16 cellular contexts compared by ENCODE assay signal in the genomic region with DNA sequence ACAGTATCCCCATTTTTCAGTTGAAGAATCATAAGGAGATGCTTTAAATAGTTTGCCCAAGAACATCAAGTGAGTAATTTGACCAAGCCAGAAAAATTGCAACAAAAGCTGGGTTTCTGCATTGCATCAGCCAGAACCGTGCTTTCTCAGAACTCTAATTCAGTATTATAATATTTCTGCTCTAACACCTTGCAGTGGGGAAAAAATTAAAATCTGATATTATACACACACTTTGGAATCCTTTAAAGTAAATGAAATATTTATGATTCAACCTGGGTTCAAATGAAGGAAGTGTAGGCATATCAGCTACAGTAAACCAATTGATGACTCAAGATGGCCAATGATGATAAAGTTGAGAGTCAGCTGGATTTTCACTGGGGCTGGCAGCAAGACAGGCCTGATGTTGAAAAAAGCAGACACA.
DNase-seq lines count a peak whose midpoint lies in the region; FAIRE-seq and TF ChIP-seq lines count a peak whose summit lies in the region.
"Had no signal": no experiment of that assay in that cellular context is flagged by ENCODE, and none has a peak within 500 bp of the region (broad histone marks: within the 10 kb centered on the region; RNA-seq: fewer than 3 reads in every experiment).

No MANE protein-coding gene starts in this region.

- no peak overlapping the region for H3K4me3 ChIP-seq in astrocyte (ENCODE audit: insufficient read depth, low read depth, low read length)
- H3K4me3 ChIP-seq: BLaER1 treated with 17β-estradiol and CSF1 and Interleukin-3, amounts not matched to agents 10 nM and 100 nM; uterus had no signal

- no peaks in the 10 kb centered on the region for H3K79me2 ChIP-seq in astrocyte (ENCODE audit: insufficient read depth, low read length)

- H3K4me1 ChIP-seq in astrocyte (ENCODE audit: insufficient read depth, low read length) = peaks cover 12% of the 10 kb centered on the region
- H3K4me1 ChIP-seq: uterus had no signal

- H3K9me3 ChIP-seq in astrocyte (ENCODE audit: insufficient read depth, low read depth, low read length) = no peaks in the 10 kb centered on the region
- H3K9me3 ChIP-seq: uterus had no signal

- peaks cover 32% of the 10 kb centered on the region for H3K4me1 Mint-ChIP-seq in astrocyte (ENCODE audit: low read depth, unreplicated experiment)

- no peaks in the 10 kb centered on the region for H3K27me3 ChIP-seq in astrocyte (ENCODE audit: insufficient read depth, low read length)
- H3K27me3 ChIP-seq: BLaER1 treated with 17β-estradiol and CSF1 and Interleukin-3, amounts not matched to agents 10 nM and 100 nM; uterus had no signal

- intact Hi-C loops in posterior vena cava (cut with DNase I) = no loop called here

- H3K27me3 Mint-ChIP-seq in astrocyte (ENCODE audit: low read depth, unreplicated experiment) = no peaks in the 10 kb centered on the region

- H4K20me1 ChIP-seq in astrocyte (ENCODE audit: insufficient read depth, low read length) = no peaks in the 10 kb centered on the region
- H4K20me1 ChIP-seq: BLaER1 treated with 17β-estradiol and CSF1 and Interleukin-3, amounts not matched to agents 10 nM and 100 nM had no signal

- H3K27ac ChIP-seq in astrocyte (ENCODE audit: low read depth, low read length) = peak overlapping the region; percentile 21
- H3K27ac ChIP-seq: BLaER1 treated with 17β-estradiol and CSF1 and Interleukin-3, amounts not matched to agents 10 nM and 100 nM; uterus had no signal

- H3K36me3 Mint-ChIP-seq in astrocyte (ENCODE audit: low read depth, unreplicated experiment) = no peaks in the 10 kb centered on the region
- H3K36me3 Mint-ChIP-seq: brain had no signal

- H3K9me3 Mint-ChIP-seq in astrocyte (ENCODE audit: unreplicated experiment) = no peaks in the 10 kb centered on the region

- no peaks in the 10 kb centered on the region for H3K36me3 ChIP-seq in astrocyte (ENCODE audit: insufficient read depth, low read length)
- H3K36me3 ChIP-seq: BLaER1 treated with 17β-estradiol and CSF1 and Interleukin-3, amounts not matched to agents 10 nM and 100 nM; uterus had no signal

- peak overlapping the region; percentile 92 for H3K27ac Mint-ChIP-seq in astrocyte (ENCODE audit: unreplicated experiment)
- H3K27ac Mint-ChIP-seq: T-helper 2 cell treated with Interferon-gamma antibody and Interleukin-4, amounts not matched to agents 5 μg/mL and 100 μg/mL, for 36 hours had no signal

- peak; percentile 34 for FAIRE-seq in astrocyte (lab: Jason Lieb, UNC)
- FAIRE-seq: RCC 7860 had no signal

- TF ChIP-seq CTCF in AG09319 (IDR thresholded peaks at IDR 0.05; ENCODE audit: low read depth, low read length) = no peak
- no peak for TF ChIP-seq CTCF in astrocyte (IDR thresholded peaks at IDR 0.05; ENCODE audit: insufficient read depth, low read depth, low read length)

- H2AFZ ChIP-seq in astrocyte (ENCODE audit: low read depth, low read length) = no peak overlapping the region

- H3K4me2 ChIP-seq in astrocyte (ENCODE audit: low read length) = peak overlapping the region; percentile 23
- H3K4me2 ChIP-seq: BLaER1 treated with 17β-estradiol and CSF1 and Interleukin-3, amounts not matched to agents 10 nM and 100 nM had no signal

- no peak overlapping the region for H3K9ac ChIP-seq in astrocyte (ENCODE audit: low read length)
- H3K9ac ChIP-seq: BLaER1 treated with 17β-estradiol and CSF1 and Interleukin-3, amounts not matched to agents 10 nM and 100 nM had no signal

- no peak overlapping the region for H3K4me3 Mint-ChIP-seq in astrocyte (ENCODE audit: unreplicated experiment)
- H3K4me3 Mint-ChIP-seq: brain; T-helper 2 cell treated with Interferon-gamma antibody and Interleukin-4, amounts not matched to agents 5 μg/mL and 100 μg/mL, for 36 hours had no signal

- DNase-seq in AG09319 (ENCODE audit: extremely low read depth, low read depth) = peak; percentile 49
- peak; percentile 68 for DNase-seq in LHCN-M2 (ENCODE audit: low read depth)
- peak; percentile 65 for DNase-seq in astrocyte (ENCODE audit: low read depth)
- DNase-seq in hepatic stellate cell (ENCODE audit: low spot score) = peak; percentile 29
- DNase-seq in NCI-H2081 (lab: John Stamatoyannopoulos, UW) = no peak
- DNase-seq in HuH-7 (ENCODE audit: low spot score) = no peak
- DNase-seq in NCI-H2171 treated with DMSO at 0.1 percent for 48 hours (lab: John Stamatoyannopoulos, UW) = no peak
- no peak for DNase-seq in posterior vena cava (ENCODE audit: low spot score)
- DNase-seq: GOT3, midbrain, NCI-H2227 treated with DMSO at 0.1 percent for 48 hours, uterus had no signal

Comparison
In these comparisons a context has a peak if more than half of its experiments do, and no peak if none do; other contexts are left out.
1. DNase-seq: peak in AG09319 (single experiment), LHCN-M2 (single experiment), astrocyte (single experiment) and hepatic stellate cell (single experiment); none in NCI-H2081 (0 of 2), HuH-7 (single experiment), NCI-H2171 treated with DMSO at 0.1 percent for 48 hours (single experiment) and posterior vena cava (single experiment).